ENCODE assay signal across 20 cellular contexts in the genomic region with DNA sequence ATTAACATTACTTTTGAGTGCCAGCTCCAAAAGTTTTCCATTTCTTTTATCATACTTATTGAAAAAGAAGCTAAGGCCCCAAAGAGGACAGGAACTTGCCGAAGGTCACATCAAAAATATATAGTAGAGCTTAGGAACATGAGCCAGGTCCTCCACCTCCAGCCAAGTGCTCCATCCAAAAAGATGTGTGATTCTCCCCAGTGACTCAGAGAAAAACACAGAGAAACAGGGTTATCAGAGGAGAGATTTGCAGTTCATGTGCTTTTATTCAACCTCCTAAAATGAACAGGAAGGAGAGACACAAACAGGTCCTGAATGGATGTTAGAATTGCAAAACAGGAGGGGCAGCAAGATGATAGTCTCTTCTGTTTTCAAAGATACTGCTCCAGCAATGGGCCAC. TPM values are rescaled to one million over a fixed set of nuclear protein-coding genes. Genes with fewer than 3 reads are reported as not detected.
"Had no signal": no experiment of that assay in that cellular context is flagged by ENCODE, and none has a peak within 500 bp of the region (broad histone marks: within the 10 kb centered on the region; RNA-seq: fewer than 3 reads in every experiment).

No MANE protein-coding gene starts in this region.

- H3K36me3 ChIP-seq: colonic mucosa, gastrocnemius medialis, heart right ventricle, ovary, right atrium auricular region, sigmoid colon, tibial artery, upper lobe of left lung, uterus had no signal

- H3K27me3 ChIP-seq: colonic mucosa, gastrocnemius medialis, ovary, right atrium auricular region, sigmoid colon, tibial artery, upper lobe of left lung, uterus had no signal

- H3K4me3 ChIP-seq: colonic mucosa, gastrocnemius medialis, heart right ventricle, mucosa of descending colon, ovary, right atrium auricular region, sigmoid colon, smooth muscle cell, tibial artery, upper lobe of left lung, uterus had no signal

- ATAC-seq: gastrocnemius medialis; heart right ventricle; mucosa of descending colon; naive thymus-derived CD8-positive, alpha-beta T cell; stimulated activated effector memory CD8-positive, alpha-beta T cell treated with anti-CD3 and anti-CD28 coated beads, Interleukin-12 subunit alpha, Interleukin-12 subunit beta, amount 100 ng/mL, for 72 hours; stimulated activated naive CD8-positive, alpha-beta T cell treated with anti-CD3 and anti-CD28 coated beads, Interleukin-15, Interleukin-2, amounts not matched to agents 100 U/mL and 50 U/mL, for 24 hours had no signal

- H3K27ac ChIP-seq: colonic mucosa, gastrocnemius medialis, heart right ventricle, ovary, right atrium auricular region, sigmoid colon, tibial artery, upper lobe of left lung had no signal

- DNase-seq: colonic mucosa; erythroblast; gastrocnemius medialis; heart right ventricle; hypothalamus; mammary epithelial cell; mucosa of descending colon; naive thymus-derived CD8-positive, alpha-beta T cell; ovary; sigmoid colon; stimulated activated CD4-positive, alpha-beta T cell treated with anti-CD3 and anti-CD28 coated beads, Interleukin-2, amount 100 ng/mL, for 48 hours; stimulated activated naive CD8-positive, alpha-beta T cell treated with anti-CD3 and anti-CD28 coated beads, Interleukin-15, Interleukin-2, amounts not matched to agents 100 U/mL and 50 U/mL, for 24 hours; tibial artery; upper lobe of left lung; uterus had no signal

- H3K9me3 ChIP-seq: colonic mucosa, gastrocnemius medialis, heart right ventricle, mucosa of descending colon, ovary, right atrium auricular region, sigmoid colon, tibial artery, upper lobe of left lung, uterus had no signal

- H3K4me2 ChIP-seq: smooth muscle cell had no signal

- H3K4me1 ChIP-seq: colonic mucosa, gastrocnemius medialis, heart right ventricle, right atrium auricular region, sigmoid colon, tibial artery, upper lobe of left lung, uterus had no signal

RNA-seq across cellular contexts. Expression of a gene that starts 19.6 kb away (rescaled TPM):
- total RNA-seq: colonic mucosa; fibroblast of villous mesenchyme; gastrocnemius medialis; mammary epithelial cell; naive thymus-derived CD8-positive, alpha-beta T cell; neural crest cell; ovary; right atrium auricular region; smooth muscle cell had no signal
- polyA plus RNA-seq: mammary epithelial cell; naive thymus-derived CD8-positive, alpha-beta T cell; smooth muscle cell had no signal
